Comparison of ENCODE assay signal across 19 cellular contexts in genomic region chr3:128496019-128496601, GRCh38. TPM values are rescaled to one million over a fixed set of nuclear protein-coding genes. Genes with fewer than 3 reads are reported as not detected.
A peak's percentile ranks its signal among the peaks of the same experiment; 100 is the strongest.
DNase-seq lines count a peak whose midpoint lies in the region; ATAC-seq and TF ChIP-seq lines count a peak whose summit lies in the region.
"Had no signal": no experiment of that assay in that cellular context is flagged by ENCODE, and none has a peak within 500 bp of the region (broad histone marks: within the 10 kb centered on the region; RNA-seq: fewer than 3 reads in every experiment).

No MANE protein-coding gene starts in this region.

- peaks cover 11% of the 10 kb centered on the region for H3K4me1 ChIP-seq in testis

- no peak overlapping the region for H3K27ac ChIP-seq in testis
- H3K27ac ChIP-seq: cardiac muscle cell, epithelial cell of prostate, heart left ventricle had no signal

- no peak for DNase-seq in activated T-cell treated with anti-CD3 and anti-CD28 coated beads, Interleukin-2, amount 50 U/mL, for 72 hours
- no peak for DNase-seq in activated T-cell treated with anti-CD3 and anti-CD28 coated beads, Interleukin-2, amount 50 U/mL, for 24 hours
- DNase-seq in activated B cell treated with CpG ODN at 0.5 μM for 24 hours (no peak), memory B cell (ENCODE audit: low spot score in 2 of 2) (no peak), testis (peak; percentile 14), NCI-H2029 treated with DMSO at 0.1 percent for 48 hours (lab: John Stamatoyannopoulos, UW) (no peak), GM13976 (ENCODE audit: low spot score) (no peak)
- DNase-seq: activated gamma-delta T cell; DND-41; heart left ventricle; NCI-H2171; occipital lobe; SIG-M5; stimulated activated CD4-positive, alpha-beta T cell treated with anti-CD3 and anti-CD28 coated beads, Interleukin-15, amount 100 ng/mL, for 24 hours had no signal

- WGBS in testis, 2 donors: 35 to 48% methylated on average over 32 of the region's 32 CpGs

- peaks cover 75% of the 10 kb centered on the region for H3K27me3 Mint-ChIP-seq in activated T-cell treated with anti-CD3 and anti-CD28 coated beads, Interleukin-2, amount 50 U/mL, for 72 hours (ENCODE audit: low read depth)
- peaks cover 81% of the 10 kb centered on the region for H3K27me3 Mint-ChIP-seq in activated T-cell treated with anti-CD3 and anti-CD28 coated beads, Interleukin-2, amount 50 U/mL, for 24 hours
- H3K27me3 Mint-ChIP-seq in activated B cell treated with CpG ODN at 0.5 μM for 24 hours: peaks cover 61% of the 10 kb centered on the region
- H3K27me3 Mint-ChIP-seq in memory B cell: peaks cover 31% of the 10 kb centered on the region

- peaks cover 12% of the 10 kb centered on the region for H3K4me1 Mint-ChIP-seq in activated T-cell treated with anti-CD3 and anti-CD28 coated beads, Interleukin-2, amount 50 U/mL, for 72 hours (ENCODE audit: low read depth)
- H3K4me1 Mint-ChIP-seq in activated T-cell treated with anti-CD3 and anti-CD28 coated beads, Interleukin-2, amount 50 U/mL, for 24 hours (ENCODE audit: low read depth): peaks cover 20% of the 10 kb centered on the region
- H3K4me1 Mint-ChIP-seq in activated B cell treated with CpG ODN at 0.5 μM for 24 hours (peaks cover 19% of the 10 kb centered on the region), memory B cell (peaks cover 5% of the 10 kb centered on the region)

- TF ChIP-seq POLR2A in testis (IDR thresholded peaks at IDR 0.05): no peak

- H3K9me3 Mint-ChIP-seq in activated T-cell treated with anti-CD3 and anti-CD28 coated beads, Interleukin-2, amount 50 U/mL, for 72 hours: no peaks in the 10 kb centered on the region
- no peaks in the 10 kb centered on the region for H3K9me3 Mint-ChIP-seq in activated T-cell treated with anti-CD3 and anti-CD28 coated beads, Interleukin-2, amount 50 U/mL, for 24 hours
- no peaks in the 10 kb centered on the region for H3K9me3 Mint-ChIP-seq in activated B cell treated with CpG ODN at 0.5 μM for 24 hours
- no peaks in the 10 kb centered on the region for H3K9me3 Mint-ChIP-seq in memory B cell

- POLR2A ChIA-PET in activated B cell treated with CpG ODN at 0.5 μM for 24 hours (lab: Charles Lee): no interaction called here

- H3K27ac Mint-ChIP-seq in activated T-cell treated with anti-CD3 and anti-CD28 coated beads, Interleukin-2, amount 50 U/mL, for 72 hours: no peak overlapping the region
- H3K27ac Mint-ChIP-seq in activated T-cell treated with anti-CD3 and anti-CD28 coated beads, Interleukin-2, amount 50 U/mL, for 24 hours: no peak overlapping the region
- H3K27ac Mint-ChIP-seq in activated B cell treated with CpG ODN at 0.5 μM for 24 hours: no peak overlapping the region
- H3K27ac Mint-ChIP-seq in memory B cell: no peak overlapping the region

- no peaks in the 10 kb centered on the region for H3K36me3 Mint-ChIP-seq in activated T-cell treated with anti-CD3 and anti-CD28 coated beads, Interleukin-2, amount 50 U/mL, for 72 hours (ENCODE audit: insufficient read depth in 2 of 2)
- H3K36me3 Mint-ChIP-seq in activated T-cell treated with anti-CD3 and anti-CD28 coated beads, Interleukin-2, amount 50 U/mL, for 24 hours (ENCODE audit: low read depth): no peaks in the 10 kb centered on the region
- H3K36me3 Mint-ChIP-seq in activated B cell treated with CpG ODN at 0.5 μM for 24 hours (ENCODE audit: low read depth) (no peaks in the 10 kb centered on the region), memory B cell (peaks cover 2% of the 10 kb centered on the region)

- CTCF ChIA-PET in activated B cell treated with CpG ODN at 0.5 μM for 24 hours (lab: Charles Lee): no interaction called here

- intact Hi-C loops in activated B cell treated with CpG ODN at 0.5 μM for 24 hours (cut with micrococcal nuclease): no loop called here
- intact Hi-C loops in testis (cut with DNase I; ENCODE audit: low total_unique reads): loop anchor here (5.0 to 10.0 kb wide), 3 partner anchors 69 to 421 kb away; no protein-coding TSS in a partner anchor

- no peaks in the 10 kb centered on the region for H3K9me3 ChIP-seq in testis
- H3K9me3 ChIP-seq: heart left ventricle had no signal

- no peak overlapping the region for H3K4me3 ChIP-seq in testis
- H3K4me3 ChIP-seq: cardiac muscle cell, GM12878 had no signal

- H3K4me3 Mint-ChIP-seq in activated T-cell treated with anti-CD3 and anti-CD28 coated beads, Interleukin-2, amount 50 U/mL, for 72 hours: peak overlapping the region; percentile 7 to 18
- H3K4me3 Mint-ChIP-seq in activated T-cell treated with anti-CD3 and anti-CD28 coated beads, Interleukin-2, amount 50 U/mL, for 24 hours: no peak overlapping the region
- peak overlapping the region; percentile 1 for H3K4me3 Mint-ChIP-seq in activated B cell treated with CpG ODN at 0.5 μM for 24 hours
- H3K4me3 Mint-ChIP-seq in memory B cell: peak overlapping the region; percentile 43

- no peaks in the 10 kb centered on the region for H3K27me3 ChIP-seq in testis

- in situ Hi-C loops in GM13976 (cut with MboI; ENCODE audit: low sequenced_read_pairs, unreplicated experiment): loop anchor here (10.0 kb wide), 1 partner anchor 71 kb away; no protein-coding TSS in a partner anchor

- ATAC-seq in activated T-cell treated with anti-CD3 and anti-CD28 coated beads, Interleukin-2, amount 50 U/mL, for 72 hours (replicated peaks in 1 of 2): no peak
- ATAC-seq in activated B cell treated with CpG ODN at 0.5 μM for 24 hours (ENCODE audit: low read depth) (no peak), memory B cell (ENCODE audit: low read depth) (no peak), GM18858 (IDR thresholded peaks at IDR 0.05; ENCODE audit: unreplicated experiment) (no peak)
- ATAC-seq: GM12878 had no signal

- H3K36me3 ChIP-seq in testis (ENCODE audit: low read depth, missing control alignments): no peaks in the 10 kb centered on the region
- H3K36me3 ChIP-seq: cardiac muscle cell had no signal

- TF ChIP-seq CTCF in activated B cell treated with CpG ODN at 0.5 μM for 24 hours (IDR thresholded peaks at IDR 0.05): no peak
- TF ChIP-seq CTCF in testis (IDR thresholded peaks at IDR 0.05): no peak
- TF ChIP-seq CTCF in GM13976 (IDR thresholded peaks at IDR 0.05; ENCODE audit: borderline replicate concordance, control extremely low read depth, extremely low read depth, insufficient read depth, missing control alignments): no peak

RNA-seq across cellular contexts. Expression of gene GATA2, which starts 3.1 kb away (rescaled TPM):
- 1 to 10 TPM; 2.9 to 4.1 TPM for total RNA-seq in activated T-cell treated with anti-CD3 and anti-CD28 coated beads, Interleukin-2, amount 50 U/mL, for 72 hours
- total RNA-seq in activated B cell treated with CpG ODN at 0.5 μM for 24 hours (not detected in 2 replicates), testis (10 to 100 TPM; 11.9 to 13.5 TPM)
- polyA plus RNA-seq in testis (ENCODE audit: insufficient read depth, low read depth, low replicate concordance): 6.6 TPM
- polyA plus RNA-seq: GM12878 had no signal

RNA-seq across cellular contexts. Expression of gene DNAJB8, which starts 29.4 kb away (rescaled TPM):
- not detected for total RNA-seq in activated T-cell treated with anti-CD3 and anti-CD28 coated beads, Interleukin-2, amount 50 U/mL, for 72 hours
- total RNA-seq in activated B cell treated with CpG ODN at 0.5 μM for 24 hours (not detected in 2 replicates), testis (10 to 100 TPM; 18.3 to 46.0 TPM)
- polyA plus RNA-seq in testis (ENCODE audit: insufficient read depth, low read depth, low replicate concordance): 75.0 TPM
- total RNA-seq: cardiac muscle cell, GM12878, heart left ventricle, left cardiac atrium, occipital lobe had no signal
- polyA plus RNA-seq: cardiac muscle cell, GM12878, heart left ventricle had no signal

Comparison
In these comparisons a context has a peak if more than half of its experiments do, and no peak if none do; other contexts are left out.
1. RNA of gene DNAJB8, which starts 29.4 kb away (total RNA-seq): 18.3 to 46.0 TPM in testis; not detected in activated T-cell treated with anti-CD3 and anti-CD28 coated beads, Interleukin-2, amount 50 U/mL, for 72 hours and not detected in activated B cell treated with CpG ODN at 0.5 μM for 24 hours; every median in the first group is over 10 times any median in the second.